In genomic region chr20:25408890-25409289, GRCh38 we compare ENCODE assay signal across 11 cellular contexts. TPM values are rescaled to one million over a fixed set of nuclear protein-coding genes. Genes with fewer than 3 reads are reported as not detected.
A peak's percentile ranks its signal among the peaks of the same experiment; 100 is the strongest.
DNase-seq lines count a peak whose midpoint lies in the region; ATAC-seq and FAIRE-seq lines count a peak whose summit lies in the region.
"Had no signal": no experiment of that assay in that cellular context is flagged by ENCODE, and none has a peak within 500 bp of the region (broad histone marks: within the 10 kb centered on the region; RNA-seq: fewer than 3 reads in every experiment).

No MANE protein-coding gene starts in this region.

- H3K36me3 Mint-ChIP-seq in activated T-helper 17 cell treated with anti-CD3 and anti-CD28 coated beads, Interleukin-2, amount 50 U/mL, for 72 hours (ENCODE audit: low read depth): peaks cover 23% of the 10 kb centered on the region

- H3K36me3 ChIP-seq in HUES64 (ENCODE audit: insufficient read depth, low read length): peaks cover 33% of the 10 kb centered on the region
- H3K36me3 ChIP-seq: prostate gland had no signal

- FAIRE-seq in RCC 7860 (lab: Jason Lieb, UNC): no peak

- H3K9me3 ChIP-seq in HUES64 (ENCODE audit: insufficient read depth, low read depth, low read length): 0 out of 2 replicates have a peak, but pooled peaks cover 6% of the 10 kb centered on the region
- H3K9me3 ChIP-seq: prostate gland had no signal

- peak overlapping the region; percentile 95 for H3K4me3 Mint-ChIP-seq in activated T-helper 17 cell treated with anti-CD3 and anti-CD28 coated beads, Interleukin-2, amount 50 U/mL, for 72 hours

- H3K9ac ChIP-seq in HUES64 (ENCODE audit: low read depth, low read length): no peak overlapping the region

- H3K27ac ChIP-seq in HUES64 (ENCODE audit: low read depth, low read length): no peak overlapping the region
- H3K27ac ChIP-seq: prostate gland had no signal

- 91% methylated on average over 5 of the region's 5 CpGs for WGBS in HUES64

- peak overlapping the region; percentile 96 for H3K4me3 ChIP-seq in HUES64 (ENCODE audit: low read length)
- H3K4me3 ChIP-seq: prostate gland had no signal

- ATAC-seq in activated T-helper 17 cell treated with anti-CD3 and anti-CD28 coated beads, Interleukin-2, amount 50 U/mL, for 72 hours (replicated peaks): no peak
- ATAC-seq in HG02763 (IDR thresholded peaks at IDR 0.05; ENCODE audit: unreplicated experiment): no peak

- no peaks in the 10 kb centered on the region for H3K27me3 Mint-ChIP-seq in activated T-helper 17 cell treated with anti-CD3 and anti-CD28 coated beads, Interleukin-2, amount 50 U/mL, for 72 hours

- no peaks in the 10 kb centered on the region for H3K9me3 Mint-ChIP-seq in activated T-helper 17 cell treated with anti-CD3 and anti-CD28 coated beads, Interleukin-2, amount 50 U/mL, for 72 hours

- H3K4me1 ChIP-seq in HUES64 (ENCODE audit: insufficient read depth, low read length): no peaks in the 10 kb centered on the region; the same call in 1 of the 2 replicates

- peaks cover 12% of the 10 kb centered on the region for H3K4me1 Mint-ChIP-seq in activated T-helper 17 cell treated with anti-CD3 and anti-CD28 coated beads, Interleukin-2, amount 50 U/mL, for 72 hours

- DNase-seq in ELR (ENCODE audit: low read depth) (peak; percentile 46), left kidney (ENCODE audit: low read depth, low spot score) (peak; percentile 8), RCC 7860 (ENCODE audit: low spot score) (no peak), retina (no peak)
- DNase-seq: GF-D8, islet precursor cell, MV-4-11 had no signal

- no peak overlapping the region for H3K27ac Mint-ChIP-seq in activated T-helper 17 cell treated with anti-CD3 and anti-CD28 coated beads, Interleukin-2, amount 50 U/mL, for 72 hours

- no peaks in the 10 kb centered on the region for H3K27me3 ChIP-seq in HUES64 (ENCODE audit: insufficient read depth, low read length)

RNA-seq across cellular contexts. Expression of gene GINS1, which starts 1.4 kb away (rescaled TPM):
- polyA plus RNA-seq in HUES64 (2013, experiment 1 of 2): 41.1 TPM
- polyA plus RNA-seq in HUES64 (2013, experiment 2 of 2): 42.5 TPM
- 10 to 100 TPM; 20.9 to 31.1 TPM for total RNA-seq in activated T-helper 17 cell treated with anti-CD3 and anti-CD28 coated beads, Interleukin-2, amount 50 U/mL, for 72 hours

RNA-seq across cellular contexts. Expression of gene ABHD12, which starts 18.3 kb away (rescaled TPM):
- 42.1 TPM for polyA plus RNA-seq in HUES64 (2013, experiment 1 of 2)
- polyA plus RNA-seq in HUES64 (2013, experiment 2 of 2): 39.9 TPM
- 10 to 100 TPM; 11.2 to 23.0 TPM for total RNA-seq in activated T-helper 17 cell treated with anti-CD3 and anti-CD28 coated beads, Interleukin-2, amount 50 U/mL, for 72 hours

Comparison
In these comparisons a context has a peak if more than half of its experiments do, and no peak if none do; other contexts are left out.
1. DNase-seq: peak in ELR (single experiment) and left kidney (single experiment); none in RCC 7860 (single experiment) and retina (single experiment).